ENCODE assay signal across 1 cellular context in the genomic region with DNA sequence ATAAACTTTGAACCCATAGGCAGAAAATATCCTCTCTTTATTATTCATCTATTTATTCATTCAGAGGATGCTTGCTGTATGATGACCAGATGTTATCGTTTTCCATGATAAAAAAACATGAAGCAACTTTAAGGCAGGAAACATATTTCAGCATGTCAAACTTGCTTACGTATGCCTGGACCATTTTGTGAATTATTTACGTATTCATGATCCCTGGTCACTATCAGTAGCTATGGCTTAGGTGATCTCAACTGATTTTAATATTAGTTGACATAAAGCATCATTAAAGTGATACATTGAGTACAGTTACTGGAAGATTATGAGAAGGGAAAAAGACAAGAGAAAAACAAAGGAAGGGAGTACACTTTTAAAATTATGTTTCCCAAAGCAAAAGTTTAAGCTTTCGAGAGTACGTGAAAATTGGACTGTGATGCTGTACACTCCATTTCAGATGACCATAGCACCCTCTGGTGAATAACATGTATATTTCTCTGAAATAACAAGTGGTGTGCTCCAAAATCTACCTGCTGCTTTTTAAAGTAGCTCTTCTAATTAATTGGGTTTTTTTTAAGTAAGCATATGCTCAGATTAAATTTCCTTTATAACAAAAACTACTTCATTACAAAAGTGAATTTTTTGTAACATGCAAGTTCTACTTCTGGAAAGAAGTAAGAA.
TF ChIP-seq lines count a peak whose summit lies in the region.

No MANE protein-coding gene starts in this region.

TF ChIP-seq in HCT116, 20 proteins besides CTCF, POLR2A, EP300 and RAD21 (continued from another document):
- TF ChIP-seq ATF3 (IDR thresholded peaks at IDR 0.05), result no peak
- TF ChIP-seq SIN3A (IDR thresholded peaks at IDR 0.05; ENCODE audit: low read depth), result no peak
- no peak for TF ChIP-seq SRF (IDR thresholded peaks at IDR 0.05; ENCODE audit: low read depth)
TF ChIP-seq in HCT116: peak in this region for 0.
